1 cellular context compared by ENCODE assay signal in the genomic region with DNA sequence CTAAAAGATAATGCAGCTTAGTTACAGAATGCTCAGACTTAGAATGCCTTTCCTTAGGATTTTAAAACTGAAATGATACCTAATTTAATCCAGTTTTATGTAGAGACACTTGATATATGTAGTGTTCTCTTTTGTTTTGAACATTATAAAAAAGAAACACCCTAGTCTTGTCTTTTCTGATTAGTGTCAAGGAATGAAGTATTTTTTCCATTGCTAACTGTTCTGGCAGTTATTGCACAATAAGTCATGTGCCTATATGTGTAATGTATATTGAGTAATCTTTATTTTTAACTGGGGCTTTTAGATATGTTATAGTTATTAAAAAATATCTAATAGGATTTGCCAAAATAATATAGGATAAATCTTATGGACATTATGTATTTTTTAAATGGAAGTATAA.
TF ChIP-seq lines count a peak whose summit lies in the region.

No MANE protein-coding gene starts in this region.

TF ChIP-seq in H1, 55 proteins besides CTCF, POLR2A, EP300 and RAD21:
- TF ChIP-seq BCL11A (IDR thresholded peaks at IDR 0.05; ENCODE audit: low read depth in 2 of 2, low read length in 2 of 2) (no peak), JUN (IDR thresholded peaks at IDR 0.05; ENCODE audit: low read depth, low read length) (no peak), CEBPB (IDR thresholded peaks at IDR 0.05; ENCODE audit: low read depth, low read length) (peak; percentile 62; the same call in 1 of the 2 replicates)
